ENCODE assay signal across 26 cellular contexts in the genomic region with DNA sequence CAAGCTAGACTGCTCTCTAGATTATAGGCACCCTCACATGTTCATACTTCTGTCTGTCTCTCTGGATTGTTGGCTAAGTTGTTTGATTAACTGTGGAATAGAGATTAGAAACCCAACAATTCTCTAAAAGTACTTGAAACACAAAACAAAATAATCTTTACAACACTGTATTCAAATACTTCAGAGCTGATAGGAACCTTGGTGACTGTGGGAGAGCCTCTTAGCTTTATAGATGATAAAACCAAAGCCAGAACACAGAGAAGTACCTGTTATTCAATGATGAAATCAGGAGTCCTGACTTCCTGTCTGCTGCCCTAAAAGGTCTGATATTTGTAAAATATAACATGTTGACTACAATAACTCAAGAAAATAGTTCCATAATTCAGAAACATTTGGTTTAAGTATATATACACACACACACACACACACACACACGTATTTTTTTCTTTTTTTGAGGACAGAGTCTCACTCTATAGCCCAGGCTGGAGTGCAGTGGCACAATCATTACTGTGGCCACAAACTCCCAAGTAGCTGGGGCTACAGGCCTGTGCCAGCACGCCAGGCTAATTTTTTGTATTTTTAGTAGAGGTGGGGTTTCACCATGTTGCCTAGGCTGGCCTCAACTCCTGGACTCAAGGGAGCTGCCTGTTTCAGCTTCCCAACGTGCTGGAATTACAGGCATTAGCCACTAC.
A peak's percentile ranks its signal among the peaks of the same experiment; 100 is the strongest.
DNase-seq lines count a peak whose midpoint lies in the region; ATAC-seq, FAIRE-seq and TF ChIP-seq lines count a peak whose summit lies in the region.
"Had no signal": no experiment of that assay in that cellular context is flagged by ENCODE, and none has a peak within 500 bp of the region (broad histone marks: within the 10 kb centered on the region; RNA-seq: fewer than 3 reads in every experiment).

No MANE protein-coding gene starts in this region.

- H3K27ac ChIP-seq in astrocyte (ENCODE audit: low read depth, low read length): no peak overlapping the region
- H3K27ac ChIP-seq in left lung: no peak overlapping the region
- no peak overlapping the region for H3K27ac ChIP-seq in lung (ENCODE audit: low read depth in 1 of 2, low read length in 1 of 2)
- H3K27ac ChIP-seq in uterus: no peak overlapping the region
- H3K27ac ChIP-seq: BLaER1 had no signal

- no peaks in the 10 kb centered on the region for H3K27me3 Mint-ChIP-seq in astrocyte (ENCODE audit: low read depth, unreplicated experiment)
- H3K27me3 Mint-ChIP-seq: CD4-positive, alpha-beta memory T cell; CD4-positive, CD25-positive, alpha-beta regulatory T cell had no signal

- WGBS in lung, 2 donors: 44 to 56% methylated on average over 3 of the region's 3 CpGs

- H3K4me3 Mint-ChIP-seq in astrocyte (ENCODE audit: unreplicated experiment): no peak overlapping the region
- H3K4me3 Mint-ChIP-seq: CD14-positive monocyte; CD4-positive, alpha-beta memory T cell; CD4-positive, CD25-positive, alpha-beta regulatory T cell; CD8-positive, alpha-beta memory T cell had no signal

- FAIRE-seq in astrocyte (lab: Jason Lieb, UNC): no peak
- FAIRE-seq: A204.1, GM12891, GM19239 had no signal

- no peak overlapping the region for H3K9ac ChIP-seq in astrocyte (ENCODE audit: low read length)
- H3K9ac ChIP-seq: BLaER1 had no signal

- no peaks in the 10 kb centered on the region for H3K9me3 ChIP-seq in astrocyte (ENCODE audit: insufficient read depth, low read depth, low read length)
- no peaks in the 10 kb centered on the region for H3K9me3 ChIP-seq in left lung
- no peaks in the 10 kb centered on the region for H3K9me3 ChIP-seq in lung (ENCODE audit: control insufficient read depth in 2 of 2, insufficient read depth in 1 of 2, low read length in 1 of 2)
- no peaks in the 10 kb centered on the region for H3K9me3 ChIP-seq in uterus
- H3K9me3 ChIP-seq: BE2C, BLaER1 had no signal

- H3K4me3 ChIP-seq in astrocyte (ENCODE audit: insufficient read depth, low read depth, low read length): no peak overlapping the region
- H3K4me3 ChIP-seq in left lung: no peak overlapping the region
- H3K4me3 ChIP-seq in lung: no peak overlapping the region
- no peak overlapping the region for H3K4me3 ChIP-seq in uterus
- H3K4me3 ChIP-seq: BLaER1 had no signal

- H3K27me3 ChIP-seq in astrocyte (ENCODE audit: insufficient read depth, low read length) (no peaks in the 10 kb centered on the region), left lung (no peaks in the 10 kb centered on the region), lung (ENCODE audit: control insufficient read depth, insufficient read depth) (no peaks in the 10 kb centered on the region), uterus (no peaks in the 10 kb centered on the region)
- H3K27me3 ChIP-seq: BE2C, BLaER1 had no signal

- H3K4me2 ChIP-seq in astrocyte (ENCODE audit: low read length): no peak overlapping the region
- H3K4me2 ChIP-seq: BLaER1 had no signal

- no peaks in the 10 kb centered on the region for H3K79me2 ChIP-seq in astrocyte (ENCODE audit: insufficient read depth, low read length)

- no peak overlapping the region for H3K27ac Mint-ChIP-seq in astrocyte (ENCODE audit: unreplicated experiment)
- H3K27ac Mint-ChIP-seq: CD14-positive monocyte; CD4-positive, alpha-beta memory T cell; CD4-positive, CD25-positive, alpha-beta regulatory T cell; CD8-positive, alpha-beta memory T cell had no signal

- H3K36me3 Mint-ChIP-seq in astrocyte (ENCODE audit: low read depth, unreplicated experiment): no peaks in the 10 kb centered on the region
- H3K36me3 Mint-ChIP-seq: CD14-positive monocyte; CD4-positive, alpha-beta memory T cell; CD4-positive, CD25-positive, alpha-beta regulatory T cell; CD8-positive, alpha-beta memory T cell had no signal

- H3K36me3 ChIP-seq in astrocyte (ENCODE audit: insufficient read depth, low read length): no peaks in the 10 kb centered on the region
- H3K36me3 ChIP-seq in left lung: no peaks in the 10 kb centered on the region
- no peaks in the 10 kb centered on the region for H3K36me3 ChIP-seq in lung (ENCODE audit: control insufficient read depth in 2 of 2, insufficient read depth in 2 of 2, low read length in 2 of 2)
- H3K36me3 ChIP-seq in uterus: no peaks in the 10 kb centered on the region
- H3K36me3 ChIP-seq: BE2C, BLaER1 had no signal

- intact Hi-C loops in left lung (cut with DNase I): no loop called here
- intact Hi-C loops in uterus (cut with DNase I; ENCODE audit: low total_unique reads): no loop called here

- ATAC-seq in left lung (peak; percentile 83), lung (ENCODE audit: insufficient read depth, low FRiP score) (peak; percentile 34), GM19324 (IDR thresholded peaks at IDR 0.05; ENCODE audit: low FRiP score, unreplicated experiment) (no peak)

- H3K9me3 Mint-ChIP-seq in astrocyte (ENCODE audit: unreplicated experiment): no peaks in the 10 kb centered on the region
- H3K9me3 Mint-ChIP-seq: CD4-positive, alpha-beta memory T cell had no signal

- peaks cover 26% of the 10 kb centered on the region for H3K4me1 ChIP-seq in astrocyte (ENCODE audit: insufficient read depth, low read length)
- no peaks in the 10 kb centered on the region for H3K4me1 ChIP-seq in left lung
- no peaks in the 10 kb centered on the region for H3K4me1 ChIP-seq in lung (ENCODE audit: control insufficient read depth in 2 of 2, insufficient read depth in 2 of 2, low read length in 2 of 2)
- no peaks in the 10 kb centered on the region for H3K4me1 ChIP-seq in uterus
- H3K4me1 ChIP-seq: BE2C, BLaER1 had no signal

- peak; percentile 2 for DNase-seq in astrocyte (ENCODE audit: low read depth)
- DNase-seq in left lung: no peak
- DNase-seq in lung (ENCODE audit: low spot score): no peak
- no peak for DNase-seq in uterus
- no peak for DNase-seq in NCI-H1694 treated with DMSO at 0.1 percent for 48 hours (lab: John Stamatoyannopoulos, UW)
- DNase-seq: 8988T; ACHN; BE2C; C1 segment of cervical spinal cord; CD4-positive, alpha-beta memory T cell; CD4-positive, CD25-positive, alpha-beta regulatory T cell; CD8-positive, alpha-beta memory T cell; COR-L47; DMS 273 treated with DMSO at 0.1 percent for 48 hours; DMS153; DMS53; DMS79; DND-41; EL; GDM1 had no signal

- H2AFZ ChIP-seq in astrocyte (ENCODE audit: low read depth, low read length): no peak overlapping the region

- no peak for TF ChIP-seq CTCF in astrocyte (IDR thresholded peaks at IDR 0.05; ENCODE audit: insufficient read depth, low read depth, low read length)
- no peak for TF ChIP-seq CTCF in left lung (IDR thresholded peaks at IDR 0.05)
- no peak for TF ChIP-seq CTCF in lung (IDR thresholded peaks at IDR 0.05; ENCODE audit: control extremely low read depth, extremely low read depth)
- no peak for TF ChIP-seq CTCF in uterus (IDR thresholded peaks at IDR 0.05)

- H4K20me1 ChIP-seq in astrocyte (ENCODE audit: insufficient read depth, low read length): no peaks in the 10 kb centered on the region
- H4K20me1 ChIP-seq: BLaER1 had no signal

- H3K4me1 Mint-ChIP-seq in astrocyte (ENCODE audit: low read depth, unreplicated experiment): peaks cover 29% of the 10 kb centered on the region
- H3K4me1 Mint-ChIP-seq: CD14-positive monocyte; CD4-positive, alpha-beta memory T cell; CD4-positive, CD25-positive, alpha-beta regulatory T cell; CD8-positive, alpha-beta memory T cell had no signal

- TF ChIP-seq POLR2A in uterus (IDR thresholded peaks at IDR 0.05): no peak
